ENCODE assay signal across 9 cellular contexts in the genomic region with DNA sequence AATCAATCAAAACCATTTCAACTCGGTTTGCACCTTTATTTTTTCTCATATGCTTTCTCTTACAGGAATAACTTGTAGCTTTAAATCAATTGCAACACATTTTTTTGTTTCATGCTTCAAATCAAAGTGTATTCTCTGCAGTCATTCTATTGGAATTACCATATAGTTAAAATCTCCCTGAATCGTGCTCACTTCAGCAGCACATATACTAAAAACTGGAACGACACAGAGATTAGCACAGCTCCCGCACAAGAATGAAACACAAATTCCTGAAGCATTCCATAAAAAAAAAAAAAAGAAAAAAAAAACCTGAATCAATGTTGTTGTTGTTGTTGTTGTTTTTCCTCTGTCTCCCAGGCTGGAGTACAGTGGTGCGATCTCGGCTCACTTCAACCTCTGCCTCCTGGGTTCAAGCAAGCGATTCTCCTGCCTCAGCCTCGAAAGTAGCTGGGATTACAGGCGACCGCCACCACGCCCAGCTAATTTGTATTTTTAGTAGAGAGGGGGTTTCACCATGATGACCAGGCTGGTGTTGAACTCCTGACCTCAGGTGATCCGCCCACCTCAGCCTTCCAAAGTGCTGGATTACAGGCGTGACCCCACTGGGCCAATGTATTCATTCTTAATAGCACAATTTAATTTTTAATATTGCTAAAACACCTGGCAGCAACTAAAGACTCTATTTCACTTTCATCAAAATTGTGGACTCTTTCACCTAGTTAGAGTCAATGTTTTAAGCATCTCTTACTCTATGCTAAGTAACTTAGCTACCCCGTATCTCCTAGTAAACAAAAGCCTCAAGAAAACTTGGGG. TPM values are rescaled to one million over a fixed set of nuclear protein-coding genes. Genes with fewer than 3 reads are reported as not detected.
A peak's percentile ranks its signal among the peaks of the same experiment; 100 is the strongest.
DNase-seq lines count a peak whose midpoint lies in the region; ATAC-seq, FAIRE-seq and TF ChIP-seq lines count a peak whose summit lies in the region.
"Had no signal": no experiment of that assay in that cellular context is flagged by ENCODE, and none has a peak within 500 bp of the region (broad histone marks: within the 10 kb centered on the region; RNA-seq: fewer than 3 reads in every experiment).

No MANE protein-coding gene starts in this region.

- H3K27me3 ChIP-seq in endodermal cell (ENCODE audit: control insufficient read depth, insufficient read depth, low read length, poor library complexity, severe bottlenecking) (no peaks in the 10 kb centered on the region), trophoblast cell (ENCODE audit: insufficient read depth, low read length) (no peaks in the 10 kb centered on the region)

- no peaks in the 10 kb centered on the region for H3K27me3 Mint-ChIP-seq in endodermal cell (ENCODE audit: insufficient read depth)

- H4K20me1 ChIP-seq in OCI-LY7 (ENCODE audit: insufficient read depth, low read length): no peaks in the 10 kb centered on the region; the same call in 1 of the 2 replicates

- no peak for TF ChIP-seq CTCF in OCI-LY7 (conservative IDR thresholded peaks at IDR 0.05; ENCODE audit: low read length)
- TF ChIP-seq CTCF in endodermal cell (conservative IDR thresholded peaks at IDR 0.05): no peak

- no peak for ATAC-seq in GM21447 (IDR thresholded peaks at IDR 0.05; ENCODE audit: unreplicated experiment)

- H3K23ac ChIP-seq in trophoblast cell (ENCODE audit: low read length): no peak overlapping the region

- H3K9me3 Mint-ChIP-seq in endodermal cell: no peaks in the 10 kb centered on the region

- H2BK12ac ChIP-seq in trophoblast cell (ENCODE audit: low read length): no peak overlapping the region

- BruUV-seq in OCI-LY7 (replicated peaks; lab: Mats Ljungman, UMichigan): TSS peak; percentile 72

- peaks cover 7% of the 10 kb centered on the region for H3K79me1 ChIP-seq in trophoblast cell (ENCODE audit: low read length)

- peak overlapping the region; percentile 99 for H3K4me3 ChIP-seq in OCI-LY7 (ENCODE audit: low read depth, low read length, poor library complexity, severe bottlenecking)
- peak overlapping the region; percentile 86 for H3K4me3 ChIP-seq in endodermal cell (ENCODE audit: low read length)
- no peak overlapping the region for H3K4me3 ChIP-seq in trophoblast cell (ENCODE audit: low read depth, low read length)

- peaks cover 10% of the 10 kb centered on the region for H3K4me1 Mint-ChIP-seq in endodermal cell

- peaks cover 19% of the 10 kb centered on the region for H3K36me3 Mint-ChIP-seq in endodermal cell (ENCODE audit: low read depth)

- no peaks in the 10 kb centered on the region for H3K9me2 ChIP-seq in OCI-LY7 (ENCODE audit: insufficient read depth, low read length)

- intact Hi-C loops in OCI-LY7 (cut with micrococcal nuclease; ENCODE audit: unreplicated experiment): no loop called here

- H3K4ac ChIP-seq in trophoblast cell (ENCODE audit: low read depth, low read length): peak overlapping the region; percentile 87

- no peak overlapping the region for H3K14ac ChIP-seq in trophoblast cell (ENCODE audit: low read length)

- no peak overlapping the region for H2AK5ac ChIP-seq in trophoblast cell (ENCODE audit: low read length)

- POLR2A ChIA-PET in OCI-LY7 (lab: Charles Lee): interaction anchor here (0.5 to 1.7 kb wide), 14 partner anchors 8 to 309 kb away, joined by 3 to 8 read pairs (median 4); partner anchors contain the start of genes AIMP2 and PMS2

- WGBS in endodermal cell (ENCODE audit: insufficient coverage in 1 of 2, insufficient read length in 1 of 2), 2 experiments: 80 to 86% methylated on average over 4 to 14 of the region's 14 CpGs
- WGBS in trophoblast cell (ENCODE audit: extremely low coverage, insufficient coverage, insufficient read length): no CpG with 5 or more reads among the region's 14 CpGs

- H4K8ac ChIP-seq in trophoblast cell (ENCODE audit: low read depth, low read length): no peak overlapping the region

- no peak overlapping the region for H3K18ac ChIP-seq in trophoblast cell (ENCODE audit: low read length)

- H3K4me2 ChIP-seq in OCI-LY7 (ENCODE audit: low read length): peak overlapping the region; percentile 85
- H3K4me2 ChIP-seq in trophoblast cell (ENCODE audit: low read length): peak overlapping the region; percentile 75

- FAIRE-seq in H54 (lab: Jason Lieb, UNC): no peak

- H3K9ac ChIP-seq in endodermal cell (ENCODE audit: extremely low read depth, low read length, poor library complexity, severe bottlenecking) (peak overlapping the region; percentile 91), trophoblast cell (ENCODE audit: low read length) (no peak overlapping the region)

- H2BK5ac ChIP-seq in trophoblast cell (ENCODE audit: low read depth, low read length, poor library complexity): no peak overlapping the region

- peak overlapping the region; percentile 96 for H3K27ac Mint-ChIP-seq in endodermal cell

- peak overlapping the region; percentile 12 for H4K12ac ChIP-seq in trophoblast cell (ENCODE audit: low read depth, low read length)

- H2BK120ac ChIP-seq in trophoblast cell (ENCODE audit: insufficient read depth, low read length, poor library complexity): no peak overlapping the region

- H3K36me3 ChIP-seq in OCI-LY7 (ENCODE audit: insufficient read depth, low read length) (peaks cover 34% of the 10 kb centered on the region), endodermal cell (ENCODE audit: control insufficient read depth, insufficient read depth, low read length) (peaks cover 26% of the 10 kb centered on the region), trophoblast cell (ENCODE audit: control insufficient read depth in 1 of 2, insufficient read depth in 2 of 2, low read length in 2 of 2) (peaks cover 9 to 15% of the 10 kb centered on the region in 2 experiments)

- H3K4me1 ChIP-seq in OCI-LY7 (ENCODE audit: insufficient read depth, low read length, poor library complexity, severe bottlenecking) (peaks cover 20% of the 10 kb centered on the region), endodermal cell (ENCODE audit: control insufficient read depth, insufficient read depth, low read length) (peaks cover 3% of the 10 kb centered on the region), trophoblast cell (ENCODE audit: control insufficient read depth in 1 of 2, insufficient read depth in 2 of 2, low read length in 2 of 2) (no peaks in the 10 kb centered on the region)

- CTCF ChIA-PET in OCI-LY7 (lab: Charles Lee; ENCODE audit: unreplicated experiment): no interaction called here

- H2AFZ ChIP-seq in OCI-LY7 (ENCODE audit: low read length) (no peak overlapping the region), trophoblast cell (ENCODE audit: insufficient read depth, low read length, poor library complexity) (no peak overlapping the region)

- DNase-seq in ELF-1 (ENCODE audit: low read depth, low spot score) (peak; percentile 56), OCI-LY7 (ENCODE audit: low spot score) (no peak), endodermal cell (no peak), trophoblast cell (peak in 1 of 2 donors; percentile 57), DMS153 treated with DMSO at 0.1 percent for 48 hours (lab: John Stamatoyannopoulos, UW; ENCODE audit: unreplicated experiment) (no peak), H54 (ENCODE audit: insufficient read length, low spot score) (no peak), T-helper 9 cell (no peak)

- H4K91ac ChIP-seq in trophoblast cell (ENCODE audit: low read depth, low read length): no peak overlapping the region

- no peak for TF ChIP-seq POLR2A in H54 (IDR thresholded peaks at IDR 0.05; ENCODE audit: low read depth, low read length)

- H3K79me2 ChIP-seq in OCI-LY7 (ENCODE audit: insufficient read depth, low read depth, low read length) (peaks cover 25% of the 10 kb centered on the region), trophoblast cell (ENCODE audit: control insufficient read depth, insufficient read depth, low read length, poor library complexity) (peaks cover 17% of the 10 kb centered on the region)

- peak overlapping the region; percentile 83 for H3K4me3 Mint-ChIP-seq in endodermal cell

- no peaks in the 10 kb centered on the region for H3K9me3 ChIP-seq in OCI-LY7 (ENCODE audit: low read length)
- H3K9me3 ChIP-seq in endodermal cell (ENCODE audit: control insufficient read depth, low read length): no peaks in the 10 kb centered on the region
- no peaks in the 10 kb centered on the region for H3K9me3 ChIP-seq in trophoblast cell (ENCODE audit: insufficient read depth, low read depth, low read length)

- H3K27ac ChIP-seq in OCI-LY7 (ENCODE audit: low read depth, low read length, poor library complexity, severe bottlenecking): no peak overlapping the region
- H3K27ac ChIP-seq in endodermal cell (ENCODE audit: low read depth, low read length): no peak overlapping the region
- no peak overlapping the region for H3K27ac ChIP-seq in trophoblast cell (ENCODE audit: low read depth, low read length)

RNA-seq across cellular contexts. Expression of gene EIF2AK1, which starts 1.5 kb away (rescaled TPM):
- total RNA-seq in OCI-LY7 (2014; rRNA removed; shearing (Covaris generic)): 194 and 232 TPM in 2 replicates
- total RNA-seq in OCI-LY7 (2022): 110 and 115 TPM in 2 replicates
- 100 to 1,000 TPM; 106 to 116 TPM for total RNA-seq in endodermal cell
- 109 TPM for polyA plus RNA-seq in endodermal cell (2013, experiment 1 of 2)
- 99.3 TPM for polyA plus RNA-seq in endodermal cell (2013, experiment 2 of 2)
- 122 and 129 TPM in 2 replicates for polyA plus RNA-seq in trophoblast cell (2013)

RNA-seq across cellular contexts. Expression of gene ANKRD61, which starts 26.3 kb away (rescaled TPM):
- total RNA-seq in OCI-LY7 (2014; rRNA removed; shearing (Covaris generic)): 0.31 and 0.32 TPM in 2 replicates
- total RNA-seq in OCI-LY7 (2022) (0.27 and 0.68 TPM in 2 replicates), endodermal cell (not detected)
- 0.43 TPM for polyA plus RNA-seq in endodermal cell (2013, experiment 1 of 2)
- polyA plus RNA-seq in endodermal cell (2013, experiment 2 of 2): 0.66 TPM
- 0.15 and 0.18 TPM in 2 replicates for polyA plus RNA-seq in trophoblast cell (2013)
- total RNA-seq: T-helper 2 cell treated with Interferon-gamma antibody and Interleukin-4, amounts not matched to agents 100 ng/mL and 5 ng/mL, for 36 hours had no signal

RNA-seq across cellular contexts. Expression of gene USP42, which starts 47.2 kb away (rescaled TPM):
- total RNA-seq in OCI-LY7 (2014; rRNA removed; shearing (Covaris generic)): 9.5 and 9.8 TPM in 2 replicates
- 17.2 and 18.8 TPM in 2 replicates for total RNA-seq in OCI-LY7 (2022)
- 10 to 100 TPM; 17.8 to 23.2 TPM for total RNA-seq in endodermal cell
- polyA plus RNA-seq in endodermal cell (2013, experiment 1 of 2): 20.4 TPM
- polyA plus RNA-seq in endodermal cell (2013, experiment 2 of 2): 19.5 TPM
- 24.8 and 25.8 TPM in 2 replicates for polyA plus RNA-seq in trophoblast cell (2013)

RNA-seq across cellular contexts. Expression of gene AIMP2, which starts 48.5 kb away (rescaled TPM):
- 56.9 and 59.5 TPM in 2 replicates for total RNA-seq in OCI-LY7 (2014; rRNA removed; shearing (Covaris generic))
- total RNA-seq in OCI-LY7 (2022) (63.5 and 70.4 TPM in 2 replicates), endodermal cell (10 to 100 TPM; 48.6 to 60.1 TPM)
- 49.4 TPM for polyA plus RNA-seq in endodermal cell (2013, experiment 1 of 2)
- polyA plus RNA-seq in endodermal cell (2013, experiment 2 of 2): 47.7 TPM
- 61.7 and 61.9 TPM in 2 replicates for polyA plus RNA-seq in trophoblast cell (2013)

RNA-seq across cellular contexts. Expression of gene PMS2, which starts 48.7 kb away (rescaled TPM):
- total RNA-seq in OCI-LY7 (2014; rRNA removed; shearing (Covaris generic)): 22.9 and 28.9 TPM in 2 replicates
- total RNA-seq in OCI-LY7 (2022) (37.1 TPM in 2 replicates), endodermal cell (10 to 100 TPM; 19.6 to 22.1 TPM)
- 13.5 TPM for polyA plus RNA-seq in endodermal cell (2013, experiment 1 of 2)
- 11.6 TPM for polyA plus RNA-seq in endodermal cell (2013, experiment 2 of 2)
- polyA plus RNA-seq in trophoblast cell (2013): 8.4 TPM in 2 replicates
